In the genomic region with DNA sequence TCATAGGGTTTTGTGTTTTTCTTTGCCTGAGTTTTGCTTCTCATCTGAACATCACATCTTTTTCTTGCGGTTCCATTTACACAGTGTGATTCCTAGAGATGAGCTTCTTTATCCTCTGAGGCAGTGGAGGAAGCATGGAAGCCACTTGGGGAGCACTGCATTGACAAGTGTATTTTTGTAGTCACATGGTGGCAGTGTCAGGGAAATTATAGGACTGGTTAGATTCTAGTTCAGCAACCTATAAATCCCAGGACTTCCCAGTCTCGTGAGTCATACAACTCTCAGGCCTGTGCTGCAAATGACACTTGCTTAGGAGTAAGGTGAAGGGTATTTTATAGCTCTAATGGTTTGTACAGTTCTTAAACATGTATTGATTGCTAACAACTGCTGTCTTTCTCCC, we compare ENCODE assay signal across 11 cellular contexts. TPM values are rescaled to one million over a fixed set of nuclear protein-coding genes. Genes with fewer than 3 reads are reported as not detected.
DNase-seq lines count a peak whose midpoint lies in the region; ATAC-seq, FAIRE-seq and TF ChIP-seq lines count a peak whose summit lies in the region.
"Had no signal": no experiment of that assay in that cellular context is flagged by ENCODE, and none has a peak within 500 bp of the region (broad histone marks: within the 10 kb centered on the region; RNA-seq: fewer than 3 reads in every experiment).

No MANE protein-coding gene starts in this region.

- CTCF ChIA-PET in HepG2 (lab: Yijun Ruan, JAX; ENCODE audit: low intra/inter-chr PET ratio, low total read pairs): no interaction called here

- no peak overlapping the region for H3K9ac ChIP-seq in HepG2 (ENCODE audit: insufficient read depth, low read depth, low read length)

- H3K79me2 ChIP-seq in HepG2 (ENCODE audit: insufficient read depth, low read length): peaks cover under 1% of the 10 kb centered on the region

- no peaks in the 10 kb centered on the region for H4K20me1 ChIP-seq in HepG2 (ENCODE audit: insufficient read depth, low read length)

- POLR2A ChIA-PET in HepG2 (lab: Yijun Ruan, JAX): no interaction called here

- H3K4me3 ChIP-seq in HepG2 (replicated peaks in 1 of 3; ENCODE audit: insufficient read depth in 1 of 3, low read depth in 2 of 3, low read length in 3 of 3): no peak overlapping the region
- no peak overlapping the region for H3K4me3 ChIP-seq in right lobe of liver

- no peak for ATAC-seq in HepG2
- ATAC-seq in right lobe of liver: no peak
- no peak for ATAC-seq in HG02678 (IDR thresholded peaks at IDR 0.05; ENCODE audit: unreplicated experiment)

- no peaks in the 10 kb centered on the region for H3K27me3 ChIP-seq in HepG2 (ENCODE audit: control insufficient read depth in 1 of 2, insufficient read depth in 2 of 2, low read length in 2 of 2)
- no peaks in the 10 kb centered on the region for H3K27me3 ChIP-seq in right lobe of liver

- H3K9me3 ChIP-seq in HepG2 (ENCODE audit: low read length): no peaks in the 10 kb centered on the region
- H3K9me3 ChIP-seq in right lobe of liver: no peaks in the 10 kb centered on the region

- intact Hi-C loops in HepG2 (cut with micrococcal nuclease; ENCODE audit: unreplicated experiment) (no loop called here), right lobe of liver (cut with DNase I) (no loop called here)

- no peak for TF ChIP-seq CTCF in HepG2 (CRISPR knock-in tag; IDR thresholded peaks at IDR 0.05)
- no peak for TF ChIP-seq CTCF in right lobe of liver (IDR thresholded peaks at IDR 0.05)
- TF ChIP-seq CTCF in VCaP (conservative IDR thresholded peaks at IDR 0.05): peak; percentile 3; the same call in 1 of the 2 replicates

- TF ChIP-seq EP300 in HepG2 (IDR thresholded peaks at IDR 0.05; ENCODE audit: low read depth in 2 of 2, low read length in 2 of 2): no peak
- TF ChIP-seq EP300 in HepG2 (CRISPR knock-in tag; IDR thresholded peaks at IDR 0.05; ENCODE audit: borderline replicate concordance): no peak

- no peak for TF ChIP-seq RAD21 in HepG2 (CRISPR knock-in tag; IDR thresholded peaks at IDR 0.05)

- in situ Hi-C loops in HepG2 (cut with HindIII; ENCODE audit: extremely low pct_ligation_motif_present, low pct_unique_long_range_greater_than_20kb): no loop called here

- FAIRE-seq in HepG2 (lab: Jason Lieb, UNC): no peak

- H3K36me3 ChIP-seq in HepG2 (replicated peaks in 1 of 2; ENCODE audit: control insufficient read depth in 1 of 2, insufficient read depth in 2 of 2, low read length in 2 of 2): peaks cover 8 to 27% of the 10 kb centered on the region in 2 experiments; a peak in 4 of 5 replicates
- H3K36me3 ChIP-seq in right lobe of liver: peaks cover 0 to 12% (median 0%) of the 10 kb centered on the region in 4 donors

- WGBS in HepG2 (ENCODE audit: low lambda C conversion rate): 91% methylated on average over 2 of the region's 2 CpGs
- 89% methylated on average over 2 of the region's 2 CpGs for WGBS in right lobe of liver (ENCODE audit: insufficient coverage, low coverage, low lambda C conversion rate, missing lambda C conversion rate)

- H3K27ac ChIP-seq in HepG2 (ENCODE audit: extremely low read length, insufficient read depth, low read length) (no peak overlapping the region), right lobe of liver (no peak overlapping the region), VCaP (peak overlapping the region; percentile 2; the same call in 1 of the 2 replicates)

- BruUV-seq in HepG2 (replicated peaks; lab: Mats Ljungman, UMichigan): no TSS peak

- no peak overlapping the region for H3K4me2 ChIP-seq in HepG2 (ENCODE audit: low read depth, low read length)

- TF ChIP-seq POLR2A in HepG2 (IDR thresholded peaks at IDR 0.05; ENCODE audit: insufficient read depth in 1 of 2, low read depth in 2 of 2, low read length in 2 of 2) (no peak), right lobe of liver (IDR thresholded peaks at IDR 0.05) (no peak)

- H2AFZ ChIP-seq in HepG2 (ENCODE audit: low read length): no peak overlapping the region

- DNase-seq in HepG2 (ENCODE audit: low spot score) (no peak), right lobe of liver (no peak), hepatic stellate cell (ENCODE audit: low spot score) (peak; percentile 21), DMS 273 treated with DMSO at 0.1 percent for 48 hours (lab: John Stamatoyannopoulos, UW) (no peak), SKM-1 treated with dmso at 0.1 percent for 144 hours (lab: John Stamatoyannopoulos, UW; ENCODE audit: unreplicated experiment) (no peak), activated gamma-delta T cell (lab: John Stamatoyannopoulos, UW) (no peak)
- DNase-seq: central memory CD4-positive, alpha-beta T cell; H7; NCI-H146 had no signal

- H3K4me1 ChIP-seq in HepG2 (ENCODE audit: insufficient read depth, low read length) (no peaks in the 10 kb centered on the region), right lobe of liver (no peaks in the 10 kb centered on the region)

TF ChIP-seq in HepG2, 621 proteins besides CTCF, POLR2A, EP300 and RAD21:
- peak; percentile 52; the same call in 1 of the 2 replicates for TF ChIP-seq ZNF263 (CRISPR knock-in tag; IDR thresholded peaks at IDR 0.05)
- no peak for TF ChIP-seq NCOA5 (CRISPR knock-in tag; IDR thresholded peaks at IDR 0.05)
- no peak for TF ChIP-seq ZNF326 (CRISPR knock-in tag; IDR thresholded peaks at IDR 0.05; ENCODE audit: borderline replicate concordance)

RNA-seq across cellular contexts. Expression of gene RBM6, which starts 58.4 kb away (rescaled TPM):
- total RNA-seq in HepG2 (2016; rRNA removed; fragmentation: Illumina TruSeq; extraction: Trizol) (51.6 and 86.1 TPM in 2 replicates), right lobe of liver (10 to 100 TPM; 25.9 to 46.4 (median 32.9) TPM)
- 26.8 and 28.0 TPM in 2 replicates for total RNA-seq in HepG2 (2016; cell fraction: cytosol; rRNA removed; fragmentation: Illumina TruSeq; extraction: Trizol; ENCODE audit: low read depth)
- total RNA-seq in HepG2 (2016; cell fraction: insoluble cytoplasmic fraction; rRNA removed; fragmentation: Illumina TruSeq; extraction: Trizol): 48.1 and 85.0 TPM in 2 replicates
- 31.9 and 32.3 TPM in 2 replicates for total RNA-seq in HepG2 (2016; cell fraction: membrane; rRNA removed; fragmentation: Illumina TruSeq; extraction: Trizol)
- 95.5 and 119 TPM in 2 replicates for total RNA-seq in HepG2 (2016; cell fraction: nucleus; rRNA removed; fragmentation: Illumina TruSeq; extraction: Trizol)
- 72.7 and 90.4 TPM in 2 replicates for polyA plus RNA-seq in HepG2 (2011; rRNA removed)
- polyA plus RNA-seq in HepG2 (2011; cell fraction: cytosol; rRNA removed): 23.6 and 43.4 TPM in 2 replicates
- polyA plus RNA-seq in HepG2 (2011; cell fraction: nucleus; rRNA removed): 214 and 295 TPM in 2 replicates
- 89.9 and 108 TPM in 2 replicates for polyA plus RNA-seq in HepG2 (2012)
- polyA plus RNA-seq in HepG2 (2016; cell fraction: cytosol; fragmentation: Illumina TruSeq; extraction: Trizol; ENCODE audit: low read depth): 5.6 and 7.3 TPM in 2 replicates
- 57.9 and 60.9 TPM in 2 replicates for polyA plus RNA-seq in HepG2 (2016; cell fraction: insoluble cytoplasmic fraction; fragmentation: Illumina TruSeq; extraction: Trizol; ENCODE audit: low read depth)
- 14.4 and 15.0 TPM in 2 replicates for polyA plus RNA-seq in HepG2 (2016; cell fraction: membrane; fragmentation: Illumina TruSeq; extraction: Trizol; ENCODE audit: low read depth)
- polyA plus RNA-seq in HepG2 (2016; cell fraction: nucleus; fragmentation: Illumina TruSeq; extraction: Trizol; ENCODE audit: insufficient read depth, low read depth): 284 and 293 TPM in 2 replicates
- 15.4 and 24.6 TPM in 2 replicates for polyA minus RNA-seq in HepG2 (2011; rRNA and poly(A)+ RNA removed; ENCODE audit: low replicate concordance)
- polyA minus RNA-seq in HepG2 (2011; cell fraction: cytosol; rRNA and poly(A)+ RNA removed): 8.0 and 12.9 TPM in 2 replicates
- 74.5 and 93.7 TPM in 2 replicates for polyA minus RNA-seq in HepG2 (2011; cell fraction: nucleus; rRNA and poly(A)+ RNA removed)
